In the genomic region with DNA sequence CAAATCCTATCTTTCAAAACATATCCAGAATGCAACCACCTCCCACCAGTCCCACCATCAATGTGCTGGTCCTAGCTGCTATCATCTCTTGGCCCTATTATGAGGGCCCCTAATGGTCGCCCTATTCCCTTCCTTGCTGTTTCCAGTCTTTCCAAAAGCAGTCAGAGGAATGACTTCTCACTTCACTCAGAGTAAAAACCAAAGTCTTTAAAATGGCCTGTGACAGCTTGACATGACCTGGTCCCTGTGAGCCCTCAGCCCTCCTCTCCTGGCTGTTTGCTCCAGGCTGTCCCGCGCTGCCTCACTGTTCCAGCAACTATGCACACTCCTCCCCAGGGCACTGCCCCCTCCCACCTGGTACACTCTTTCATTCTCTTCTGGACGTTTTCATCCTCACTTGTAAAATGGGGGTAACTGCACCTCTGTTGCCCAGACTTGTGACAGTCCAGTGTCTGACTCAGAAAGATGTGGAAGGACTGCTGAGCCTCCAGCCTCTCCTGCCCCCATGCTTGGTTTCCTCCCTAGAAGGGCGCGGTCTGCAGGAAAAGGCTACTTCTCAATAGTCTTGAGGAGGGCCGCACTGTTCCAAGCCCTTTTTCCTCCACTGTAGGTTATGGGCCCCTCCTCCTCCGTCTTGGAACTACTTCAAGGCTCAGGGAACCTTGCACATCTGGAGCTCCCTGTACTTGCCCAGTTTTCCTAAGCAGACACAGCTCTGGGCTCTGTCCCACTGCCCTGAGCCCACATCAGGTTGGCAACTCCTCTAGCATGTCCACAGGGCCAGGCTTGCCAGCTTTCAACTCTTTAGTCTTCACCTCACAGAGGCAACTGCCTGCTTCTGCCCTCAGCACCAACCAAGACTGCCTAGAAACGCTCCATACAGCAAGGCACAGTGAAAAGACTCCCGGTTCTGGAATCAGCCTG, we compare ENCODE assay signal across 15 cellular contexts.
A peak's percentile ranks its signal among the peaks of the same experiment; 100 is the strongest.
DNase-seq lines count a peak whose midpoint lies in the region; ATAC-seq and TF ChIP-seq lines count a peak whose summit lies in the region.
"Had no signal": no experiment of that assay in that cellular context is flagged by ENCODE, and none has a peak within 500 bp of the region (broad histone marks: within the 10 kb centered on the region; RNA-seq: fewer than 3 reads in every experiment).

No MANE protein-coding gene starts in this region.

- CTCF ChIA-PET in GM10248 (lab: Yijun Ruan, JAX) = interaction anchor here (0.5 to 1.3 kb wide), 2 partner anchors 147 to 1731 kb away, joined by 3 to 4 read pairs; a partner anchor contains a TSS

- TF ChIP-seq CTCF in right atrium auricular region (IDR thresholded peaks at IDR 0.05) (no peak), GM10248 (IDR thresholded peaks at IDR 0.05; ENCODE audit: control extremely low read depth, extremely low read depth, low read depth, missing control alignments) (no peak)

- H3K27me3 ChIP-seq in right atrium auricular region (no peaks in the 10 kb centered on the region), skeletal muscle tissue (ENCODE audit: control insufficient read depth in 3 of 3, insufficient read depth in 3 of 3, low read length in 3 of 3) (no peaks in the 10 kb centered on the region)

- H3K36me3 ChIP-seq in right atrium auricular region (peaks cover 50% of the 10 kb centered on the region), skeletal muscle tissue (ENCODE audit: control insufficient read depth in 3 of 3, insufficient read depth in 3 of 3, low read length in 3 of 3) (peaks cover 10 to 24% (median 22%) of the 10 kb centered on the region in 3 donors)

- H3K4me3 Mint-ChIP-seq in activated T-cell treated with anti-CD3 and anti-CD28 coated beads, Interleukin-2, amount 50 U/mL, for 24 hours = no peak overlapping the region
- H3K4me3 Mint-ChIP-seq in activated T-cell treated with anti-CD3 and anti-CD28 coated beads, Interleukin-2, amount 50 U/mL, for 4 hours = no peak overlapping the region
- H3K4me3 Mint-ChIP-seq in activated T-helper 17 cell treated with anti-CD3 and anti-CD28 coated beads, Interleukin-2, amount 50 U/mL, for 72 hours = no peak overlapping the region

- H3K4me3 ChIP-seq in right atrium auricular region = no peak overlapping the region
- no peak overlapping the region for H3K4me3 ChIP-seq in skeletal muscle tissue (ENCODE audit: low read length in 3 of 3)

- ATAC-seq in activated T-cell treated with anti-CD3 and anti-CD28 coated beads, Interleukin-2, amount 50 U/mL, for 4 hours = no peak
- ATAC-seq in activated T-helper 17 cell treated with anti-CD3 and anti-CD28 coated beads, Interleukin-2, amount 50 U/mL, for 72 hours (replicated peaks) = no peak
- ATAC-seq in GM19467 (IDR thresholded peaks at IDR 0.05; ENCODE audit: unreplicated experiment) = no peak

- no peak for DNase-seq in activated T-cell treated with anti-CD3 and anti-CD28 coated beads, Interleukin-2, amount 50 U/mL, for 24 hours
- DNase-seq in activated T-cell treated with anti-CD3 and anti-CD28 coated beads, Interleukin-2, amount 50 U/mL, for 4 hours = no peak
- DNase-seq in right atrium auricular region (ENCODE audit: low spot score) (peak; percentile 54), COLO668 (lab: John Stamatoyannopoulos, UW; ENCODE audit: unreplicated experiment) (no peak), GM10248 (ENCODE audit: extremely low spot score) (no peak)
- DNase-seq: activated CD4-positive, CD25-positive, alpha-beta regulatory T cell treated with anti-CD3 and anti-CD28 coated beads, Interleukin-2, amount 50 U/mL, for 72 hours; activated gamma-delta T cell treated with Interleukin-2 at 50 U/mL for 16 hours; cortex of kidney; kidney; NCI-H1694; NCI-H774; SK-N-SH had no signal

- peak overlapping the region; percentile 17 to 43 for H3K27ac ChIP-seq in right atrium auricular region
- H3K27ac ChIP-seq in skeletal muscle tissue (ENCODE audit: low read depth, low read length) = peak overlapping the region; percentile 71

- peak overlapping the region in 2 of 3 donors; percentile 15 to 50 for H3K9ac ChIP-seq in skeletal muscle tissue (ENCODE audit: low read depth in 1 of 3, low read length in 3 of 3)
- H3K9ac ChIP-seq: SK-N-SH had no signal

- peaks cover 88% of the 10 kb centered on the region for H3K36me3 Mint-ChIP-seq in activated T-cell treated with anti-CD3 and anti-CD28 coated beads, Interleukin-2, amount 50 U/mL, for 24 hours (ENCODE audit: low read depth)
- peaks cover 28% of the 10 kb centered on the region for H3K36me3 Mint-ChIP-seq in activated T-cell treated with anti-CD3 and anti-CD28 coated beads, Interleukin-2, amount 50 U/mL, for 4 hours (ENCODE audit: insufficient read depth)
- peaks cover 97% of the 10 kb centered on the region for H3K36me3 Mint-ChIP-seq in activated T-helper 17 cell treated with anti-CD3 and anti-CD28 coated beads, Interleukin-2, amount 50 U/mL, for 72 hours (ENCODE audit: low read depth)

- H3K9me3 Mint-ChIP-seq in activated T-cell treated with anti-CD3 and anti-CD28 coated beads, Interleukin-2, amount 50 U/mL, for 24 hours = no peaks in the 10 kb centered on the region
- no peaks in the 10 kb centered on the region for H3K9me3 Mint-ChIP-seq in activated T-cell treated with anti-CD3 and anti-CD28 coated beads, Interleukin-2, amount 50 U/mL, for 4 hours
- H3K9me3 Mint-ChIP-seq in activated T-helper 17 cell treated with anti-CD3 and anti-CD28 coated beads, Interleukin-2, amount 50 U/mL, for 72 hours = no peaks in the 10 kb centered on the region

- H3K4me1 ChIP-seq in right atrium auricular region (peaks cover 0 to 16% of the 10 kb centered on the region in 2 donors), skeletal muscle tissue (ENCODE audit: control insufficient read depth in 3 of 3, insufficient read depth in 3 of 3, low read length in 3 of 3) (peaks cover 42 to 56% (median 49%) of the 10 kb centered on the region in 3 donors)

- POLR2A ChIA-PET in GM10248 (lab: Yijun Ruan, JAX) = interaction anchor here (0.5 kb wide), 1 partner anchor 12 kb away, joined by 5 read pairs; no protein-coding TSS in a partner anchor

- H3K27me3 Mint-ChIP-seq in activated T-cell treated with anti-CD3 and anti-CD28 coated beads, Interleukin-2, amount 50 U/mL, for 24 hours = no peaks in the 10 kb centered on the region
- H3K27me3 Mint-ChIP-seq in activated T-cell treated with anti-CD3 and anti-CD28 coated beads, Interleukin-2, amount 50 U/mL, for 4 hours (ENCODE audit: low read depth) = no peaks in the 10 kb centered on the region
- no peaks in the 10 kb centered on the region for H3K27me3 Mint-ChIP-seq in activated T-helper 17 cell treated with anti-CD3 and anti-CD28 coated beads, Interleukin-2, amount 50 U/mL, for 72 hours

- peak overlapping the region; percentile 22 for H3K27ac Mint-ChIP-seq in activated T-cell treated with anti-CD3 and anti-CD28 coated beads, Interleukin-2, amount 50 U/mL, for 24 hours
- H3K27ac Mint-ChIP-seq in activated T-helper 17 cell treated with anti-CD3 and anti-CD28 coated beads, Interleukin-2, amount 50 U/mL, for 72 hours = peak overlapping the region; percentile 35

- no peaks in the 10 kb centered on the region for H3K4me1 Mint-ChIP-seq in activated T-cell treated with anti-CD3 and anti-CD28 coated beads, Interleukin-2, amount 50 U/mL, for 24 hours (ENCODE audit: low read depth)
- H3K4me1 Mint-ChIP-seq in activated T-cell treated with anti-CD3 and anti-CD28 coated beads, Interleukin-2, amount 50 U/mL, for 4 hours (ENCODE audit: low read depth) = no peaks in the 10 kb centered on the region
- H3K4me1 Mint-ChIP-seq in activated T-helper 17 cell treated with anti-CD3 and anti-CD28 coated beads, Interleukin-2, amount 50 U/mL, for 72 hours = peaks cover 10% of the 10 kb centered on the region

- H3K9me3 ChIP-seq in right atrium auricular region (no peaks in the 10 kb centered on the region), skeletal muscle tissue (ENCODE audit: control insufficient read depth in 3 of 3, low read length in 3 of 3) (no peaks in the 10 kb centered on the region)
- H3K9me3 ChIP-seq: SK-N-SH had no signal
